ENCODE assay signal across 9 cellular contexts in the genomic region with DNA sequence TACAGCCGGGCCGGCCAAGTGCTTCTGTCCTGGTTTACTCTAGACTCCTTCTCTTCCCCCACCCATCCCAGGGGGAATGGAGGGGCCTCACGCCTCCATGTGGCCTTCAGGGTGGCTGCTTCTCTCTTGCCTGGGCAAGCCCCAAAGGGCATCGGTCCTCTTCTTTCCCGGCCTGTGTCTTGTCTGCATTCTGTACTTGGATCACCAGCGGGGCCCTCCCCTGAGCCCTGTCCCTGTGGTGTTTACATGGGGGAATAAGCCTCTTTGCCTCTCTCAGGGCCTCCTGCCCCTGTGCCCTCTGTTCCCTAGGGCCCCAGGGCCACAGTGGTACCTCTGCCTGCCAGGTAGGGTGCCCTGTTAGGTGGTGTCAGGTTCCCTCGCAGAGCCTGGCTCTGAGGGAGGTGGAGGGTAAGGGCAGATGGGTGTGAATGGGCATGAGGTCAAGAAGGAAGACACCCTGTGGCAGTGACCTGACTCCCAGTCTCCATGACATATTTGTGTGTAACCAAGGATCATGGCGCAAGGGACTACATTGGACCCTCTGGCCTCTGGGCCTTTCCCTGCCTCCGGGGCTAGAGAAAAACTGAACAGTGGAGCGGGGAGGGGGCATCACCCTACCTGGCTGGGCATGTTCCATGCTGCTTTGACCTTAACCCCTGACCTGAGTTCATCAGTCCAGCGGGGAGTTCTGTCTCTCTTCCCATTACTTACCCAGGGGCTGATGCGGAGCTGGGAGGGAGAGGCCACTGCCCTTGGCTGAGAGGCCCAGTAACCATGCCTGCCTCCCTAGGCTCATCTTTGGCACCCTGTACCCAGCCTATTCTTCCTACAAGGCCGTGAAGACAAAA. TPM values are rescaled to one million over a fixed set of nuclear protein-coding genes. Genes with fewer than 3 reads are reported as not detected.
DNase-seq lines count a peak whose midpoint lies in the region; ATAC-seq and TF ChIP-seq lines count a peak whose summit lies in the region.
"Had no signal": no experiment of that assay in that cellular context is flagged by ENCODE, and none has a peak within 500 bp of the region (broad histone marks: within the 10 kb centered on the region; RNA-seq: fewer than 3 reads in every experiment).

No MANE protein-coding gene starts in this region.

- H3K27ac Mint-ChIP-seq in activated CD4-positive, alpha-beta T cell treated with anti-CD3 and anti-CD28 coated beads, Interleukin-2, amount 10 ng/mL, durations not matched to agents 24 days and 14 days = no peak overlapping the region
- H3K27ac Mint-ChIP-seq in endothelial cell (ENCODE audit: unreplicated experiment) = no peak overlapping the region

- in situ Hi-C loops in IMR-90 (cut with MboI; ENCODE audit: low sequenced_read_pairs) (no loop called here), ACHN (cut with HindIII; ENCODE audit: low pct_ligation_motif_present, low pct_unique_long_range_greater_than_20kb, low sequenced_read_pairs) (no loop called here)

- no peak overlapping the region for H3K27ac ChIP-seq in IMR-90 (ENCODE audit: insufficient read depth, low read length)
- H3K27ac ChIP-seq in psoas muscle = no peak overlapping the region

- H4K91ac ChIP-seq in IMR-90 (ENCODE audit: insufficient read depth, low read depth, low read length) = no peak overlapping the region

- H3K36me3 Mint-ChIP-seq in activated CD4-positive, alpha-beta T cell treated with anti-CD3 and anti-CD28 coated beads, Interleukin-2, amount 10 ng/mL, durations not matched to agents 24 days and 14 days (ENCODE audit: low read depth) = peaks cover 14% of the 10 kb centered on the region
- H3K36me3 Mint-ChIP-seq in endothelial cell (ENCODE audit: low read depth, unreplicated experiment) = peaks cover 23% of the 10 kb centered on the region

- peaks cover 6% of the 10 kb centered on the region for H3K36me3 ChIP-seq in IMR-90 (ENCODE audit: control insufficient read depth, insufficient read depth, low read length)
- H3K36me3 ChIP-seq in psoas muscle (ENCODE audit: insufficient read depth in 1 of 2, low read depth in 1 of 2) = peaks cover 3 to 21% of the 10 kb centered on the region in 2 donors

- peak overlapping the region; percentile 81 for H3K4me3 Mint-ChIP-seq in activated CD4-positive, alpha-beta T cell treated with anti-CD3 and anti-CD28 coated beads, Interleukin-2, amount 10 ng/mL, durations not matched to agents 24 days and 14 days
- peak overlapping the region; percentile 91 for H3K4me3 Mint-ChIP-seq in endothelial cell (ENCODE audit: unreplicated experiment)

- WGBS in IMR-90 (ENCODE audit: extremely low coverage in 2 of 2, insufficient read length in 1 of 2), 2 experiments = 94% methylated on average over 3 of the region's 13 CpGs; no CpG with 5 or more reads in 1 of the 2 experiments
- 84 to 89% (median 87%) methylated on average over 13 of the region's 13 CpGs for WGBS in psoas muscle, 3 donors

- H2AFZ ChIP-seq in IMR-90 (replicated peaks; ENCODE audit: low read length, poor library complexity) = peak overlapping the region; percentile 92

- DNase-seq in activated CD4-positive, alpha-beta T cell treated with anti-CD3 and anti-CD28 coated beads, Interleukin-2, amount 10 ng/mL, durations not matched to agents 24 days and 14 days = no peak
- no peak for DNase-seq in activated CD4-positive, alpha-beta T cell treated with anti-CD3 and anti-CD28 coated beads for 48 hours
- DNase-seq in IMR-90 (no peak), endothelial cell (ENCODE audit: low spot score) (no peak), psoas muscle (no peak), ACHN (no peak), NOMO-1 treated with DMSO at 0.1 percent for 48 hours (lab: John Stamatoyannopoulos, UW; ENCODE audit: unreplicated experiment) (no peak)
- DNase-seq: KBM-7 had no signal

- ATAC-seq in IMR-90 (ENCODE audit: low read depth) (no peak), psoas muscle (no peak), HG03521 (IDR thresholded peaks at IDR 0.05; ENCODE audit: unreplicated experiment) (no peak)

- no peaks in the 10 kb centered on the region for H3K9me3 Mint-ChIP-seq in activated CD4-positive, alpha-beta T cell treated with anti-CD3 and anti-CD28 coated beads, Interleukin-2, amount 10 ng/mL, durations not matched to agents 24 days and 14 days
- H3K9me3 Mint-ChIP-seq in endothelial cell (ENCODE audit: unreplicated experiment) = no peaks in the 10 kb centered on the region

- H3K4me3 ChIP-seq in IMR-90 (ENCODE audit: insufficient read depth, low read depth, low read length) (no peak overlapping the region), psoas muscle (peak overlapping the region; percentile 64)

- H2AK5ac ChIP-seq in IMR-90 (ENCODE audit: low read depth, low read length) = peak overlapping the region; percentile 82

- no peaks in the 10 kb centered on the region for H3K9me3 ChIP-seq in IMR-90 (ENCODE audit: control insufficient read depth, insufficient read depth, low read length)
- H3K9me3 ChIP-seq in psoas muscle = no peaks in the 10 kb centered on the region

- H2BK15ac ChIP-seq in IMR-90 (ENCODE audit: low read depth, low read length) = no peak overlapping the region

- no peak for TF ChIP-seq CTCF in IMR-90 (conservative IDR thresholded peaks at IDR 0.05; ENCODE audit: low read depth, low read length)
- TF ChIP-seq CTCF in endothelial cell (IDR thresholded peaks at IDR 0.05; ENCODE audit: unreplicated experiment) = no peak
- no peak for TF ChIP-seq CTCF in psoas muscle (IDR thresholded peaks at IDR 0.05)

- intact Hi-C loops in activated CD4-positive, alpha-beta T cell treated with anti-CD3 and anti-CD28 coated beads, Interleukin-2, amount 10 ng/mL, durations not matched to agents 24 days and 14 days (cut with micrococcal nuclease) = no loop called here
- intact Hi-C loops in IMR-90 (cut with micrococcal nuclease) = no loop called here
- intact Hi-C loops in psoas muscle (cut with DNase I) = no loop called here

- H3K18ac ChIP-seq in IMR-90 (ENCODE audit: low read depth, low read length) = no peak overlapping the region

- 0 out of 2 replicates have a peak, but pooled peaks cover 6% of the 10 kb centered on the region for H4K20me1 ChIP-seq in IMR-90 (ENCODE audit: insufficient read depth, low read length)

- no peak overlapping the region; the same call in 1 of the 2 replicates for H3K4me2 ChIP-seq in IMR-90 (ENCODE audit: low read depth, low read length)

- peaks cover 7% of the 10 kb centered on the region; the same call in 1 of the 2 replicates for H3K9me1 ChIP-seq in IMR-90 (ENCODE audit: insufficient read depth, low read length)

- dilution Hi-C loops in IMR-90 (cut with HindIII; ENCODE audit: low sequenced_read_pairs, unreplicated experiment) = no loop called here

- peak overlapping the region; percentile 83 for H2AK9ac ChIP-seq in IMR-90 (replicated peaks; ENCODE audit: low read depth, low read length, poor library complexity)

- TF ChIP-seq RAD21 in IMR-90 (IDR thresholded peaks at IDR 0.05; ENCODE audit: low read length) = no peak

- H3K27me3 Mint-ChIP-seq in activated CD4-positive, alpha-beta T cell treated with anti-CD3 and anti-CD28 coated beads, Interleukin-2, amount 10 ng/mL, durations not matched to agents 24 days and 14 days = peaks cover 3% of the 10 kb centered on the region
- peaks cover 9% of the 10 kb centered on the region for H3K27me3 Mint-ChIP-seq in endothelial cell (ENCODE audit: unreplicated experiment)

- no peak overlapping the region for H3K23ac ChIP-seq in IMR-90 (ENCODE audit: low read depth, low read length)

- peaks cover 9% of the 10 kb centered on the region; the same call in 1 of the 2 replicates for H3K4me1 ChIP-seq in IMR-90 (ENCODE audit: control insufficient read depth, insufficient read depth, low read length)
- H3K4me1 ChIP-seq in psoas muscle = peaks cover 13% of the 10 kb centered on the region

- H3K4me1 Mint-ChIP-seq in activated CD4-positive, alpha-beta T cell treated with anti-CD3 and anti-CD28 coated beads, Interleukin-2, amount 10 ng/mL, durations not matched to agents 24 days and 14 days = peaks cover 12% of the 10 kb centered on the region
- peaks cover 26% of the 10 kb centered on the region for H3K4me1 Mint-ChIP-seq in endothelial cell (ENCODE audit: unreplicated experiment)

- no peak overlapping the region for H2BK20ac ChIP-seq in IMR-90 (ENCODE audit: low read depth, low read length)

- no peak for TF ChIP-seq POLR2A in IMR-90 (IDR thresholded peaks at IDR 0.05; ENCODE audit: low read depth, low read length)

- H3K27me3 ChIP-seq in IMR-90 (ENCODE audit: control insufficient read depth, insufficient read depth, low read length) (no peaks in the 10 kb centered on the region), psoas muscle (ENCODE audit: insufficient read depth in 3 of 3, low read length in 2 of 3) (no peaks in the 10 kb centered on the region)

- no peak overlapping the region for H3K56ac ChIP-seq in IMR-90 (ENCODE audit: extremely low read depth, insufficient read depth, low read length)

- 0 out of 2 replicates have a peak overlapping the region, but pooled peaks have one; percentile 76 for H3K14ac ChIP-seq in IMR-90 (replicated peaks; ENCODE audit: low read depth, low read length)

- H4K8ac ChIP-seq in IMR-90 (ENCODE audit: low read depth in 2 of 2, low read length in 2 of 2) = peak overlapping the region in 1 of 2 experiments; percentile 75; a peak in 2 of 4 replicates

- no peak overlapping the region for H3K9ac ChIP-seq in IMR-90 (ENCODE audit: low read depth, low read length)

- POLR2A ChIA-PET in IMR-90 (lab: Charles Lee; ENCODE audit: unreplicated experiment) = no interaction called here

- no peak overlapping the region; the same call in 1 of the 2 replicates for H3K4ac ChIP-seq in IMR-90 (ENCODE audit: low read depth, low read length)

- no peak overlapping the region for H2BK5ac ChIP-seq in IMR-90 (ENCODE audit: low read depth, low read length, poor library complexity, severe bottlenecking)

- BruUV-seq in IMR-90 (replicated peaks; lab: Mats Ljungman, UMichigan) = no TSS peak

- H4K5ac ChIP-seq in IMR-90 (ENCODE audit: low read depth, low read length) = no peak overlapping the region

- no peak overlapping the region for H2BK120ac ChIP-seq in IMR-90 (ENCODE audit: low read depth, low read length)

- CTCF ChIA-PET in IMR-90 (lab: Yijun Ruan, JAX) = interaction anchor here (1.0 to 1.2 kb wide), 2 partner anchors 63 to 103 kb away, joined by 3 read pairs; no protein-coding TSS in a partner anchor

- peaks cover 0 to 8% of the 10 kb centered on the region in 2 experiments; a peak in 2 of 4 replicates for H3K79me1 ChIP-seq in IMR-90 (ENCODE audit: low read depth in 1 of 2, low read length in 2 of 2)

RNA-seq across cellular contexts. Expression of gene REEP2, which starts 1.6 kb away (rescaled TPM):
- total RNA-seq in activated CD4-positive, alpha-beta T cell treated with anti-CD3 and anti-CD28 coated beads, Interleukin-2, amount 10 ng/mL, durations not matched to agents 24 days and 14 days = 3.5 and 4.6 TPM in 2 replicates
- total RNA-seq in IMR-90 (2012; rRNA removed) (12.4 and 20.3 TPM in 2 replicates), endothelial cell (ENCODE audit: unreplicated experiment) (72.8 TPM), psoas muscle (1 to 10 TPM; 1.3 to 6.6 (median 3.1) TPM)
- polyA plus RNA-seq in IMR-90 (2012; rRNA removed) (17.0 and 17.1 TPM in 2 replicates), psoas muscle (1 to 10 TPM in 2 of 3 donors, under 1 TPM in 1; 0.85 to 3.4 (median 1.5) TPM)
- polyA plus RNA-seq in IMR-90 (2012; cell fraction: cytosol; rRNA removed) = 16.8 and 19.5 TPM in 2 replicates
- polyA plus RNA-seq in IMR-90 (2012; cell fraction: nucleus; rRNA removed; ENCODE audit: low replicate concordance) = 50.9 and 55.6 TPM in 2 replicates

RNA-seq across cellular contexts. Expression of gene EGR1, which starts 24.8 kb away (rescaled TPM):
- total RNA-seq in activated CD4-positive, alpha-beta T cell treated with anti-CD3 and anti-CD28 coated beads, Interleukin-2, amount 10 ng/mL, durations not matched to agents 24 days and 14 days = 53.4 and 54.6 TPM in 2 replicates
- 2.9 and 5.8 TPM in 2 replicates for total RNA-seq in IMR-90 (2012; rRNA removed)
- polyA plus RNA-seq in IMR-90 (2012; rRNA removed) = 104 and 180 TPM in 2 replicates
- 91.6 and 286 TPM in 2 replicates for polyA plus RNA-seq in IMR-90 (2012; cell fraction: cytosol; rRNA removed)
- polyA plus RNA-seq in IMR-90 (2012; cell fraction: nucleus; rRNA removed; ENCODE audit: low replicate concordance) = 363 and 477 TPM in 2 replicates
- total RNA-seq in endothelial cell (ENCODE audit: unreplicated experiment) = 2.1 TPM
- 100 to 1,000 TPM in 2 of 4 donors, 10 to 100 TPM in 1, 1 to 10 TPM in 1; 10.0 to 171 (median 74.8) TPM for total RNA-seq in psoas muscle
- 100 to 1,000 TPM in 1 of 3 donors, 10 to 100 TPM in 2; 12.0 to 168 (median 14.9) TPM for polyA plus RNA-seq in psoas muscle
